In genomic region chr4:124318292-124318691, GRCh38 we compare ENCODE assay signal across 14 cellular contexts.
"Had no signal": no experiment of that assay in that cellular context is flagged by ENCODE, and none has a peak within 500 bp of the region (broad histone marks: within the 10 kb centered on the region; RNA-seq: fewer than 3 reads in every experiment).

No MANE protein-coding gene starts in this region.

- FAIRE-seq: TTC549 had no signal

- ATAC-seq: activated naive CD4-positive, alpha-beta T cell treated with anti-CD3 and anti-CD28 coated beads, Interleukin-2, amount 50 U/mL, for 72 hours; activated T-cell treated with anti-CD3 and anti-CD28 coated beads, Interleukin-2, amount 50 U/mL, for 72 hours; gastroesophageal sphincter; psoas muscle; sciatic nerve; stimulated activated naive CD8-positive, alpha-beta T cell treated with anti-CD3 and anti-CD28 coated beads, Interleukin-15, amount 100 ng/mL, for 72 hours had no signal

- DNase-seq: activated B cell treated with CpG ODN at 0.5 μM for 24 hours; activated CD4-positive, alpha-beta T cell treated with anti-CD3 and anti-CD28 coated beads for 48 hours; activated CD8-positive, alpha-beta memory T cell treated with anti-CD3 and anti-CD28 coated beads, Interleukin-2, amount 50 U/mL, for 48 hours; activated gamma-delta T cell; activated T-cell treated with anti-CD3 and anti-CD28 coated beads, Interleukin-2, amount 50 U/mL, for 72 hours; dorsolateral prefrontal cortex; endodermal cell; psoas muscle; spleen; stimulated activated naive CD8-positive, alpha-beta T cell treated with anti-CD3 and anti-CD28 coated beads, Interleukin-15, amount 100 ng/mL, for 72 hours had no signal
